Comparison of ENCODE assay signal across 8 cellular contexts in genomic region chr18:50880108-50880465, GRCh38. TPM values are rescaled to one million over a fixed set of nuclear protein-coding genes. Genes with fewer than 3 reads are reported as not detected.
A peak's percentile ranks its signal among the peaks of the same experiment; 100 is the strongest.
DNase-seq lines count a peak whose midpoint lies in the region; ATAC-seq and TF ChIP-seq lines count a peak whose summit lies in the region.

No MANE protein-coding gene starts in this region.

- no peaks in the 10 kb centered on the region for H3K9me3 Mint-ChIP-seq in WTC11

- no peaks in the 10 kb centered on the region for H3K36me3 ChIP-seq in transverse colon

- TF ChIP-seq EP300 in transverse colon (IDR thresholded peaks at IDR 0.05; ENCODE audit: low read depth) = no peak

- H3K4me3 Mint-ChIP-seq in WTC11 = peak overlapping the region; percentile 89

- no peaks in the 10 kb centered on the region for H3K27me3 ChIP-seq in transverse colon

- no peak for TF ChIP-seq CTCF in AG09309 (IDR thresholded peaks at IDR 0.05; ENCODE audit: control insufficient read depth, insufficient read depth, low read depth, low read length, missing control alignments)
- TF ChIP-seq CTCF in WTC11 (IDR thresholded peaks at IDR 0.05) = no peak
- TF ChIP-seq CTCF in transverse colon (IDR thresholded peaks at IDR 0.05) = no peak

- in situ Hi-C loops in transverse colon (cut with MboI; ENCODE audit: low pct_ligation_motif_present in 1 of 4, low pct_unique_long_range_greater_than_20kb in 1 of 4, low sequenced_read_pairs in 3 of 4) = loop anchor here in 1 of 4 donors (25.0 kb wide), 1 partner anchor 157 kb away; the partner anchor contains the start of gene SMAD4

- POLR2A ChIA-PET in WTC11 (lab: Charles Lee) = no interaction called here

- peak overlapping the region; percentile 98 to 100 (median 99) for H3K27ac ChIP-seq in transverse colon

- 0 to 14% methylated on average over 1 to 6 of the region's 6 CpGs for WGBS in transverse colon (ENCODE audit: low coverage in 1 of 2), 2 donors

- H3K4me1 ChIP-seq in transverse colon = peaks cover 0 to 44% (median 26%) of the 10 kb centered on the region in 4 donors

- H3K4me1 Mint-ChIP-seq in WTC11 = peaks cover 20% of the 10 kb centered on the region

- TF ChIP-seq POLR2A in transverse colon (IDR thresholded peaks at IDR 0.05) = no peak

- intact Hi-C loops in transverse colon (cut with DNase I; ENCODE audit: low total_unique reads) = no loop called here

- ATAC-seq in GM19395 (IDR thresholded peaks at IDR 0.05; ENCODE audit: unreplicated experiment) (peak; percentile 1), WTC11 (no peak)

- DNase-seq in AG09309 (ENCODE audit: low read depth) (no peak), WTC11 (ENCODE audit: low spot score) (no peak), transverse colon (no peak), iPS-NIHi11 (ENCODE audit: low spot score) (no peak), COLO668 (lab: John Stamatoyannopoulos, UW; ENCODE audit: unreplicated experiment) (no peak), dedifferentiated amniotic fluid mesenchymal stem cell (ENCODE audit: extremely low spot score) (no peak)

- 0 out of 2 replicates have a peak, but pooled peaks cover 3% of the 10 kb centered on the region for H3K36me3 Mint-ChIP-seq in WTC11

- CTCF ChIA-PET in WTC11 (lab: Charles Lee) = interaction anchor here (0.6 to 1.1 kb wide), 2 partner anchors 63 to 1404 kb away, joined by 3 read pairs; no protein-coding TSS in a partner anchor

- peak overlapping the region; percentile 88; the same call in 1 of the 2 replicates for H3K27ac Mint-ChIP-seq in WTC11

- no peaks in the 10 kb centered on the region for H3K27me3 Mint-ChIP-seq in WTC11 (ENCODE audit: low read depth)

- H3K9me3 ChIP-seq in iPS-18c (ENCODE audit: control insufficient read depth, insufficient read depth, low read length) (peaks cover 2% of the 10 kb centered on the region), transverse colon (no peaks in the 10 kb centered on the region)

- H3K4me3 ChIP-seq in AG09309 (ENCODE audit: control insufficient read depth, low read depth, low read length) (peak overlapping the region; percentile 88), iPS-18c (ENCODE audit: insufficient read depth, low read depth, low read length) (peak overlapping the region; percentile 85), transverse colon (peak overlapping the region in 3 of 4 donors; percentile 71 to 89 (median 81))

TF ChIP-seq in WTC11, 78 proteins besides CTCF, POLR2A, EP300 and RAD21 (continues in another document):
- TF ChIP-seq, protein P1, sequence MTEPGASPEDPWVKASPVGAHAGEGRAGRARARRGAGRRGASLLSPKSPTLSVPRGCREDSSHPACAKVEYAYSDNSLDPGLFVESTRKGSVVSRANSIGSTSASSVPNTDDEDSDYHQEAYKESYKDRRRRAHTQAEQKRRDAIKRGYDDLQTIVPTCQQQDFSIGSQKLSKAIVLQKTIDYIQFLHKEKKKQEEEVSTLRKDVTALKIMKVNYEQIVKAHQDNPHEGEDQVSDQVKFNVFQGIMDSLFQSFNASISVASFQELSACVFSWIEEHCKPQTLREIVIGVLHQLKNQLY (CRISPR knock-in tag; IDR thresholded peaks at IDR 0.05) = no peak
- TF ChIP-seq, protein P2, sequence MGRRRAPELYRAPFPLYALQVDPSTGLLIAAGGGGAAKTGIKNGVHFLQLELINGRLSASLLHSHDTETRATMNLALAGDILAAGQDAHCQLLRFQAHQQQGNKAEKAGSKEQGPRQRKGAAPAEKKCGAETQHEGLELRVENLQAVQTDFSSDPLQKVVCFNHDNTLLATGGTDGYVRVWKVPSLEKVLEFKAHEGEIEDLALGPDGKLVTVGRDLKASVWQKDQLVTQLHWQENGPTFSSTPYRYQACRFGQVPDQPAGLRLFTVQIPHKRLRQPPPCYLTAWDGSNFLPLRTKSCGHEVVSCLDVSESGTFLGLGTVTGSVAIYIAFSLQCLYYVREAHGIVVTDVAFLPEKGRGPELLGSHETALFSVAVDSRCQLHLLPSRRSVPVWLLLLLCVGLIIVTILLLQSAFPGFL (CRISPR knock-in tag; IDR thresholded peaks at IDR 0.05; ENCODE audit: borderline replicate concordance) = no peak
- TF ChIP-seq, protein P3, sequence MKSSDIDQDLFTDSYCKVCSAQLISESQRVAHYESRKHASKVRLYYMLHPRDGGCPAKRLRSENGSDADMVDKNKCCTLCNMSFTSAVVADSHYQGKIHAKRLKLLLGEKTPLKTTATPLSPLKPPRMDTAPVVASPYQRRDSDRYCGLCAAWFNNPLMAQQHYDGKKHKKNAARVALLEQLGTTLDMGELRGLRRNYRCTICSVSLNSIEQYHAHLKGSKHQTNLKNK (CRISPR knock-in tag; IDR thresholded peaks at IDR 0.05) = no peak
- TF ChIP-seq, protein P4, sequence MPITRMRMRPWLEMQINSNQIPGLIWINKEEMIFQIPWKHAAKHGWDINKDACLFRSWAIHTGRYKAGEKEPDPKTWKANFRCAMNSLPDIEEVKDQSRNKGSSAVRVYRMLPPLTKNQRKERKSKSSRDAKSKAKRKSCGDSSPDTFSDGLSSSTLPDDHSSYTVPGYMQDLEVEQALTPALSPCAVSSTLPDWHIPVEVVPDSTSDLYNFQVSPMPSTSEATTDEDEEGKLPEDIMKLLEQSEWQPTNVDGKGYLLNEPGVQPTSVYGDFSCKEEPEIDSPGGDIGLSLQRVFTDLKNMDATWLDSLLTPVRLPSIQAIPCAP (CRISPR knock-in tag; IDR thresholded peaks at IDR 0.05) = no peak
- TF ChIP-seq ZNF138 (CRISPR knock-in tag; conservative IDR thresholded peaks at IDR 0.05) = no peak
- no peak for TF ChIP-seq E2F1 (CRISPR knock-in tag; IDR thresholded peaks at IDR 0.05)
- no peak for TF ChIP-seq GTF2I (CRISPR knock-in tag; conservative IDR thresholded peaks at IDR 0.05)
- TF ChIP-seq, protein P5, sequence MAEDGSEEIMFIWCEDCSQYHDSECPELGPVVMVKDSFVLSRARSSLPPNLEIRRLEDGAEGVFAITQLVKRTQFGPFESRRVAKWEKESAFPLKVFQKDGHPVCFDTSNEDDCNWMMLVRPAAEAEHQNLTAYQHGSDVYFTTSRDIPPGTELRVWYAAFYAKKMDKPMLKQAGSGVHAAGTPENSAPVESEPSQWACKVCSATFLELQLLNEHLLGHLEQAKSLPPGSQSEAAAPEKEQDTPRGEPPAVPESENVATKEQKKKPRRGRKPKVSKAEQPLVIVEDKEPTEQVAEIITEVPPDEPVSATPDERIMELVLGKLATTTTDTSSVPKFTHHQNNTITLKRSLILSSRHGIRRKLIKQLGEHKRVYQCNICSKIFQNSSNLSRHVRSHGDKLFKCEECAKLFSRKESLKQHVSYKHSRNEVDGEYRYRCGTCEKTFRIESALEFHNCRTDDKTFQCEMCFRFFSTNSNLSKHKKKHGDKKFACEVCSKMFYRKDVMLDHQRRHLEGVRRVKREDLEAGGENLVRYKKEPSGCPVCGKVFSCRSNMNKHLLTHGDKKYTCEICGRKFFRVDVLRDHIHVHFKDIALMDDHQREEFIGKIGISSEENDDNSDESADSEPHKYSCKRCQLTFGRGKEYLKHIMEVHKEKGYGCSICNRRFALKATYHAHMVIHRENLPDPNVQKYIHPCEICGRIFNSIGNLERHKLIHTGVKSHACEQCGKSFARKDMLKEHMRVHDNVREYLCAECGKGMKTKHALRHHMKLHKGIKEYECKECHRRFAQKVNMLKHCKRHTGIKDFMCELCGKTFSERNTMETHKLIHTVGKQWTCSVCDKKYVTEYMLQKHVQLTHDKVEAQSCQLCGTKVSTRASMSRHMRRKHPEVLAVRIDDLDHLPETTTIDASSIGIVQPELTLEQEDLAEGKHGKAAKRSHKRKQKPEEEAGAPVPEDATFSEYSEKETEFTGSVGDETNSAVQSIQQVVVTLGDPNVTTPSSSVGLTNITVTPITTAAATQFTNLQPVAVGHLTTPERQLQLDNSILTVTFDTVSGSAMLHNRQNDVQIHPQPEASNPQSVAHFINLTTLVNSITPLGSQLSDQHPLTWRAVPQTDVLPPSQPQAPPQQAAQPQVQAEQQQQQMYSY (CRISPR knock-in tag; IDR thresholded peaks at IDR 0.05) = no peak
- no peak for TF ChIP-seq GRHL2 (CRISPR knock-in tag; IDR thresholded peaks at IDR 0.05; ENCODE audit: insufficient replicate concordance, severe bottlenecking)
- TF ChIP-seq, protein P6, sequence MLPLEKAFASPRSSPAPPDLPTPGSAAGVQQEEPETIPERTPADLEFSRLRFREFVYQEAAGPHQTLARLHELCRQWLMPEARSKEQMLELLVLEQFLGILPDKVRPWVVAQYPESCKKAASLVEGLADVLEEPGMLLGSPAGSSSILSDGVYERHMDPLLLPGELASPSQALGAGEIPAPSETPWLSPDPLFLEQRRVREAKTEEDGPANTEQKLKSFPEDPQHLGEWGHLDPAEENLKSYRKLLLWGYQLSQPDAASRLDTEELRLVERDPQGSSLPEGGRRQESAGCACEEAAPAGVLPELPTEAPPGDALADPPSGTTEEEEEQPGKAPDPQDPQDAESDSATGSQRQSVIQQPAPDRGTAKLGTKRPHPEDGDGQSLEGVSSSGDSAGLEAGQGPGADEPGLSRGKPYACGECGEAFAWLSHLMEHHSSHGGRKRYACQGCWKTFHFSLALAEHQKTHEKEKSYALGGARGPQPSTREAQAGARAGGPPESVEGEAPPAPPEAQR (CRISPR knock-in tag; IDR thresholded peaks at IDR 0.05) = no peak

RNA-seq across cellular contexts. Expression of gene ME2, which starts 1.2 kb away (rescaled TPM):
- 51.9 to 57.0 TPM (median 53.5 TPM) in 3 replicates for total RNA-seq in WTC11 (2021)
- 10 to 100 TPM; 28.8 to 84.5 (median 53.2) TPM for total RNA-seq in transverse colon
